ENCODE assay signal across 1 cellular context in the genomic region with DNA sequence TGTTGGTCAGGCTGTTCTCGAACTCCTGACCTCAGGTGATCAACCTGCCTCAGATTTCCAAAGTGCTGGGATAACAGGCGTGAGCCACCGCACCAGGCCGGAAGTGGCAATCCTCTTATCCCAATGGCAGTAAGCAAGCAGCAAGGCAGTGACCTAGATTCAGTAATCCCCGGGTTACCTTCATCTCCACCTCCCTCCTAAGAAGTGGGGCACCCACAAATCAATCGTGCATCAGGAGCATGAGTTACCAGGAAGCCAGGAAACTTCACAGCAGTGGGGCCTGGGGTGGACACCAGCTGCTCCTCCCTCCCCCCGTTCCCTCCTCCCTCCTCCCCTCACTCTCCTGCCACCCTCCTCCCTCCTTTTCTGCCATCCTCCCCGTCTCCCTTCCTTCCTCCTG.
TF ChIP-seq lines count a peak whose summit lies in the region.

No MANE protein-coding gene starts in this region.

TF ChIP-seq in K562, 482 proteins besides CTCF, POLR2A, EP300 and RAD21:
- TF ChIP-seq ZNF263 (CRISPR knock-in tag; IDR thresholded peaks at IDR 0.05; ENCODE audit: borderline replicate concordance) (peak; percentile 51; the same call in 1 of the 2 replicates), XRCC3 (IDR thresholded peaks at IDR 0.05) (no peak)
TF ChIP-seq in K562: peak in this region for 1.
